Comparison of ENCODE assay signal across 8 cellular contexts in the genomic region with DNA sequence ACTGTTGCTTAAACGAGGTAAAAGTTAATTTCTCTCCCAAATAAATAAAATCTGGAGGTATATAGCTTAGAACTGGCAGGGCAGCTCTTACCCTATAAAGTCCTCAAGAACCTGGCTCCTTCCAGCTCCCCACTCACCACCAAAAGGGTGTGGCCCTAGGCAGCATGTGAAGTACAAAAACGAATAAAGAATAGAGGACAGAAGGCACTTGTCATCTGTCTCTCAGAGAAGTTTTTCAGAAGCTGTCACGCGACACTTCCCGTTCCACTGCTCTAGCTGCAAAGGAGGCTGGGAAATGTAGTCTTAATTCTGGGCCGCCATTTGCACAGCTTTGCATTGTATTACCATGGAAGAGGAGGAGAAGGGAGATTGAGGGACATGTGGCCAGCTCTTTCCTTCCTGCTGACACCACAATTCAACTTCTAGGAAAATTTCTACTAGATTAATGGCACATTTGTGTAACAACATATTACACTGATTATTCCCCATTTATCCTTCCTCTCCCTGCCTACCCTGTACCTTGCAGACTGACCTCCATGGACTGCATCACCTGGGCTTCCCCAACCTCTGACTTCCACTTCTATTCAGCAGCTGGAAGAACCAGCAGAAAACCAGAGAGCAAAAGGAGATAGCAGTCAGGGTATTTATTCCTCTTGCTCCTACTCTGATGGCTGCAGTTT.
A peak's percentile ranks its signal among the peaks of the same experiment; 100 is the strongest.
DNase-seq lines count a peak whose midpoint lies in the region; ATAC-seq, FAIRE-seq and TF ChIP-seq lines count a peak whose summit lies in the region.

No MANE protein-coding gene starts in this region.

- H3K4me3 ChIP-seq in pancreas (peak overlapping the region; percentile 5 to 39 (median 29)), thyroid gland (replicated peaks in 1 of 3) (peak overlapping the region in 1 of 3 donors; percentile 17)

- H3K27ac ChIP-seq in foreskin keratinocyte (peak overlapping the region; percentile 14), pancreas (peak overlapping the region in 1 of 4 donors; percentile 30), thyroid gland (no peak overlapping the region)

- FAIRE-seq in RCC 7860 (lab: Jason Lieb, UNC), result no peak
- no peak for FAIRE-seq in pancreas (lab: Jason Lieb, UNC)

- 8 to 9% methylated on average over 6 of the region's 6 CpGs for WGBS in pancreas, 2 donors
- 8 to 11% methylated on average over 6 of the region's 6 CpGs for WGBS in thyroid gland, 2 donors

- no peaks in the 10 kb centered on the region for H3K9me3 ChIP-seq in pancreas
- no peaks in the 10 kb centered on the region for H3K9me3 ChIP-seq in thyroid gland

- DNase-seq in DMS114 treated with DMSO at 0.1 percent for 48 hours (lab: John Stamatoyannopoulos, UW; ENCODE audit: unreplicated experiment), result peak; percentile 79
- peak; percentile 24 for DNase-seq in HuH-7.5 (ENCODE audit: low spot score)
- DNase-seq in RCC 7860 (ENCODE audit: low spot score), result peak; percentile 41
- peak; percentile 6 to 35 for DNase-seq in activated T-helper 1 cell treated with anti-CD3 and anti-CD28 coated beads, Interleukin-2, amount 50 U/mL, for 16 hours (ENCODE audit: low read depth in 1 of 2, low spot score in 1 of 2)
- peak; percentile 59 to 71 for DNase-seq in foreskin keratinocyte
- peak in 4 of 6 donors; percentile 54 to 72 (median 64) for DNase-seq in pancreas
- peak; percentile 65 to 67 for DNase-seq in thyroid gland

- H3K36me3 ChIP-seq in pancreas (no peaks in the 10 kb centered on the region), thyroid gland (no peaks in the 10 kb centered on the region)

- H3K4me1 ChIP-seq in foreskin keratinocyte, result no peaks in the 10 kb centered on the region
- peaks cover 0 to 6% (median 3%) of the 10 kb centered on the region in 3 donors for H3K4me1 ChIP-seq in pancreas
- peaks cover 0 to 6% of the 10 kb centered on the region in 2 donors for H3K4me1 ChIP-seq in thyroid gland

- intact Hi-C loops in pancreas (cut with DNase I), result no loop called here
- intact Hi-C loops in thyroid gland (cut with DNase I), result no loop called here

- no peaks in the 10 kb centered on the region for H3K27me3 ChIP-seq in foreskin keratinocyte
- H3K27me3 ChIP-seq in pancreas, result no peaks in the 10 kb centered on the region
- H3K27me3 ChIP-seq in thyroid gland, result no peaks in the 10 kb centered on the region

- no peak for TF ChIP-seq POLR2A in thyroid gland (IDR thresholded peaks at IDR 0.05)

- TF ChIP-seq CTCF in foreskin keratinocyte (conservative IDR thresholded peaks at IDR 0.05), result no peak
- no peak for TF ChIP-seq CTCF in pancreas (IDR thresholded peaks at IDR 0.05)
- TF ChIP-seq CTCF in thyroid gland (IDR thresholded peaks at IDR 0.05), result no peak

- ATAC-seq in GM21717 (IDR thresholded peaks at IDR 0.05; ENCODE audit: unreplicated experiment) (peak; percentile 91), foreskin keratinocyte (peak; percentile 89), pancreas (peak; percentile 94 to 99 (median 98))

Comparison
In these comparisons a context has a peak if more than half of its experiments do, and no peak if none do; other contexts are left out.
1. DNase-seq: peak in every context shown above with its lines; median percentile 79 in DMS114 treated with DMSO at 0.1 percent for 48 hours; 66 in thyroid gland; 65 in foreskin keratinocyte; 64 in pancreas; 41 in RCC 7860; 24 in HuH-7.5; 20 in activated T-helper 1 cell treated with anti-CD3 and anti-CD28 coated beads, Interleukin-2, amount 50 U/mL, for 16 hours.